ENCODE assay signal across 10 cellular contexts in genomic region chr1:168483531-168483930, GRCh38.
DNase-seq lines count a peak whose midpoint lies in the region; ATAC-seq, FAIRE-seq and TF ChIP-seq lines count a peak whose summit lies in the region.
"Had no signal": no experiment of that assay in that cellular context is flagged by ENCODE, and none has a peak within 500 bp of the region (broad histone marks: within the 10 kb centered on the region; RNA-seq: fewer than 3 reads in every experiment).

No MANE protein-coding gene starts in this region.

- no peak overlapping the region for H3K4me3 ChIP-seq in body of pancreas
- no peak overlapping the region for H3K4me3 ChIP-seq in left lung
- H3K4me3 ChIP-seq in uterus, result no peak overlapping the region
- H3K4me3 ChIP-seq in kidney (ENCODE audit: low read length in 2 of 2), result no peak overlapping the region

- TF ChIP-seq POLR2A in body of pancreas (IDR thresholded peaks at IDR 0.05) (no peak), uterus (IDR thresholded peaks at IDR 0.05) (no peak)

- peak overlapping the region; percentile 73 to 87 for H3K27ac Mint-ChIP-seq in natural killer cell
- H3K27ac Mint-ChIP-seq in natural killer cell treated with Interleukin-12 subunit alpha and Interleukin-12 subunit beta and Interleukin-15 and Interleukin-18, amount 100 ng/mL, for 72 hours, result peak overlapping the region in 1 of 2 donors; percentile 78

- no peaks in the 10 kb centered on the region for H3K27me3 Mint-ChIP-seq in natural killer cell (ENCODE audit: low read depth in 2 of 2)
- H3K27me3 Mint-ChIP-seq in natural killer cell treated with Interleukin-12 subunit alpha and Interleukin-12 subunit beta and Interleukin-15 and Interleukin-18, amount 100 ng/mL, for 72 hours, result no peaks in the 10 kb centered on the region

- peak overlapping the region; percentile 5 for H3K4me3 Mint-ChIP-seq in natural killer cell
- H3K4me3 Mint-ChIP-seq in natural killer cell treated with Interleukin-12 subunit alpha and Interleukin-12 subunit beta and Interleukin-15 and Interleukin-18, amount 100 ng/mL, for 72 hours, result no peak overlapping the region

- no peak for DNase-seq in natural killer cell
- DNase-seq in natural killer cell treated with Interleukin-12 subunit alpha and Interleukin-12 subunit beta and Interleukin-15 and Interleukin-18, amount 100 ng/mL, for 72 hours (ENCODE audit: low spot score), result no peak
- no peak for DNase-seq in body of pancreas
- DNase-seq in left lung, result no peak
- DNase-seq in uterus, result no peak
- no peak for DNase-seq in posterior vena cava (ENCODE audit: low spot score)
- DNase-seq in kidney, result no peak
- no peak for DNase-seq in NCI-H345 treated with DMSO at 0.1 percent for 48 hours (lab: John Stamatoyannopoulos, UW; ENCODE audit: unreplicated experiment)
- DNase-seq: NCI-H446 treated with DMSO at 0.1 percent for 48 hours had no signal

- H3K9me3 ChIP-seq in body of pancreas (no peaks in the 10 kb centered on the region), left lung (no peaks in the 10 kb centered on the region), uterus (no peaks in the 10 kb centered on the region), kidney (ENCODE audit: control insufficient read depth in 1 of 2, low read length in 2 of 2) (no peaks in the 10 kb centered on the region)

- H3K9ac ChIP-seq in kidney (ENCODE audit: low read length in 2 of 2), result no peak overlapping the region

- WGBS in body of pancreas, 2 donors, result 8 to 13% methylated on average over 1 of the region's 1 CpG

- peaks cover 38% of the 10 kb centered on the region for H3K4me1 ChIP-seq in body of pancreas
- peaks cover 5 to 26% of the 10 kb centered on the region in 2 donors for H3K4me1 ChIP-seq in left lung
- peaks cover 0 to 30% of the 10 kb centered on the region in 2 donors for H3K4me1 ChIP-seq in uterus
- no peaks in the 10 kb centered on the region for H3K4me1 ChIP-seq in kidney (ENCODE audit: control insufficient read depth in 1 of 2, insufficient read depth in 1 of 2, low read depth in 1 of 2, low read length in 2 of 2)

- intact Hi-C loops in natural killer cell (cut with micrococcal nuclease) (loop anchor here (5.0 kb wide), 1 partner anchor 54 kb away; no protein-coding TSS in a partner anchor), body of pancreas (cut with DNase I) (no loop called here), left lung (cut with DNase I) (no loop called here), uterus (cut with DNase I; ENCODE audit: low total_unique reads) (no loop called here), posterior vena cava (cut with DNase I) (no loop called here), kidney (cut with DNase I) (no loop called here)

- no peak for TF ChIP-seq CTCF in natural killer cell (IDR thresholded peaks at IDR 0.05)
- TF ChIP-seq CTCF in body of pancreas (IDR thresholded peaks at IDR 0.05), result peak in 1 of 7 experiments; percentile 11
- TF ChIP-seq CTCF in left lung (IDR thresholded peaks at IDR 0.05), result no peak
- TF ChIP-seq CTCF in uterus (IDR thresholded peaks at IDR 0.05), result no peak
- TF ChIP-seq CTCF in kidney (IDR thresholded peaks at IDR 0.05; ENCODE audit: borderline replicate concordance, extremely low read depth, insufficient read depth), result no peak

- H3K36me3 Mint-ChIP-seq in natural killer cell, result peaks cover 7% of the 10 kb centered on the region
- H3K36me3 Mint-ChIP-seq in natural killer cell treated with Interleukin-12 subunit alpha and Interleukin-12 subunit beta and Interleukin-15 and Interleukin-18, amount 100 ng/mL, for 72 hours, result peaks cover 7% of the 10 kb centered on the region

- H3K27ac ChIP-seq in body of pancreas, result peak overlapping the region in 2 of 4 donors; percentile 63 to 66
- H3K27ac ChIP-seq in left lung, result peak overlapping the region; percentile 20 to 36
- peak overlapping the region; percentile 75 to 80 for H3K27ac ChIP-seq in uterus
- no peak overlapping the region for H3K27ac ChIP-seq in kidney (ENCODE audit: low read depth in 2 of 2, low read length in 2 of 2)
- H3K27ac ChIP-seq: C4-2B had no signal

- H3K4me1 Mint-ChIP-seq in natural killer cell, result peaks cover 83 to 87% of the 10 kb centered on the region in 2 donors
- H3K4me1 Mint-ChIP-seq in natural killer cell treated with Interleukin-12 subunit alpha and Interleukin-12 subunit beta and Interleukin-15 and Interleukin-18, amount 100 ng/mL, for 72 hours (ENCODE audit: low read depth in 2 of 2), result peaks cover 53 to 65% of the 10 kb centered on the region in 2 donors

- H3K27me3 ChIP-seq in body of pancreas (no peaks in the 10 kb centered on the region), left lung (no peaks in the 10 kb centered on the region), uterus (no peaks in the 10 kb centered on the region)

- H3K36me3 ChIP-seq in body of pancreas (replicated peaks in 1 of 2; ENCODE audit: insufficient read depth in 1 of 2, low read depth in 2 of 2), result no peaks in the 10 kb centered on the region
- H3K36me3 ChIP-seq in left lung, result no peaks in the 10 kb centered on the region
- no peaks in the 10 kb centered on the region for H3K36me3 ChIP-seq in uterus
- no peaks in the 10 kb centered on the region for H3K36me3 ChIP-seq in kidney (ENCODE audit: control insufficient read depth in 1 of 2, insufficient read depth in 2 of 2, low read length in 2 of 2)

- peaks cover 0 to 3% of the 10 kb centered on the region in 2 donors for H3K9me3 Mint-ChIP-seq in natural killer cell
- H3K9me3 Mint-ChIP-seq in natural killer cell treated with Interleukin-12 subunit alpha and Interleukin-12 subunit beta and Interleukin-15 and Interleukin-18, amount 100 ng/mL, for 72 hours, result peaks cover 5% of the 10 kb centered on the region

- no peak for ATAC-seq in natural killer cell
- no peak for ATAC-seq in natural killer cell treated with Interleukin-12 subunit alpha and Interleukin-12 subunit beta and Interleukin-15 and Interleukin-18, amount 100 ng/mL, for 72 hours
- peak; percentile 84 for ATAC-seq in body of pancreas
- ATAC-seq in left lung, result peak; percentile 34

- FAIRE-seq in kidney (lab: Jason Lieb, UNC), result no peak

Comparison
In these comparisons a context has a peak if more than half of its experiments do, and no peak if none do; other contexts are left out.
1. ATAC-seq: peak in body of pancreas (single experiment) and left lung (single experiment); none in natural killer cell (0 of 3) and natural killer cell treated with Interleukin-12 subunit alpha and Interleukin-12 subunit beta and Interleukin-15 and Interleukin-18, amount 100 ng/mL, for 72 hours (0 of 2).
2. H3K27ac ChIP-seq: peak in left lung (2 of 2) and uterus (2 of 2); none in kidney (0 of 2).